14 cellular contexts compared by ENCODE assay signal in genomic region chr18:24018299-24018910, GRCh38. TPM values are rescaled to one million over a fixed set of nuclear protein-coding genes. Genes with fewer than 3 reads are reported as not detected.
DNase-seq lines count a peak whose midpoint lies in the region; ATAC-seq, FAIRE-seq and TF ChIP-seq lines count a peak whose summit lies in the region.
"Had no signal": no experiment of that assay in that cellular context is flagged by ENCODE, and none has a peak within 500 bp of the region (broad histone marks: within the 10 kb centered on the region; RNA-seq: fewer than 3 reads in every experiment).

No MANE protein-coding gene starts in this region.

- no peaks in the 10 kb centered on the region for H3K9me3 Mint-ChIP-seq in CD4-positive, alpha-beta memory T cell
- H3K9me3 Mint-ChIP-seq in activated CD4-positive, alpha-beta memory T cell treated with anti-CD3 and anti-CD28 coated beads, Interleukin-2, amount 10 ng/mL, durations not matched to agents 7 days and 5 days, result no peaks in the 10 kb centered on the region
- H3K9me3 Mint-ChIP-seq: neural progenitor cell had no signal

- H3K36me3 Mint-ChIP-seq in CD4-positive, alpha-beta memory T cell, result peaks cover 48 to 64% of the 10 kb centered on the region in 2 donors
- peaks cover 71% of the 10 kb centered on the region for H3K36me3 Mint-ChIP-seq in activated CD4-positive, alpha-beta memory T cell treated with anti-CD3 and anti-CD28 coated beads, Interleukin-2, amount 10 ng/mL, durations not matched to agents 7 days and 5 days (ENCODE audit: low read depth)

- intact Hi-C loops in CD4-positive, alpha-beta memory T cell (cut with micrococcal nuclease), result loop anchor here (2.0 kb wide), 1 partner anchor 38 kb away; no protein-coding TSS in a partner anchor

- H3K4me1 Mint-ChIP-seq in CD4-positive, alpha-beta memory T cell, result peaks cover 60 to 87% (median 68%) of the 10 kb centered on the region in 4 donors
- peaks cover 75% of the 10 kb centered on the region for H3K4me1 Mint-ChIP-seq in activated CD4-positive, alpha-beta memory T cell treated with anti-CD3 and anti-CD28 coated beads, Interleukin-2, amount 10 ng/mL, durations not matched to agents 7 days and 5 days

- dilution Hi-C loops in keratinocyte (cut with MboI; ENCODE audit: extremely low pct_ligation_motif_present, low sequenced_read_pairs), result no loop called here

- H3K27ac ChIP-seq in CD4-positive, alpha-beta memory T cell (ENCODE audit: low read depth, low read length), result peak overlapping the region; percentile 75
- no peak overlapping the region for H3K27ac ChIP-seq in keratinocyte (ENCODE audit: control insufficient read depth, insufficient read depth, low read length)
- H3K27ac ChIP-seq: cardiac muscle cell, neural progenitor cell, sigmoid colon, testis had no signal

- H3K4me3 Mint-ChIP-seq in CD4-positive, alpha-beta memory T cell, result peak overlapping the region; percentile 78 to 100 (median 96)
- peak overlapping the region; percentile 88 for H3K4me3 Mint-ChIP-seq in activated CD4-positive, alpha-beta memory T cell treated with anti-CD3 and anti-CD28 coated beads, Interleukin-2, amount 10 ng/mL, durations not matched to agents 7 days and 5 days
- H3K4me3 Mint-ChIP-seq: neural progenitor cell had no signal

- H3K27me3 ChIP-seq in CD4-positive, alpha-beta memory T cell (ENCODE audit: insufficient read depth, low read length), result no peaks in the 10 kb centered on the region
- no peaks in the 10 kb centered on the region for H3K27me3 ChIP-seq in keratinocyte (ENCODE audit: control insufficient read depth, extremely low read depth, insufficient read depth, low read length)
- H3K27me3 ChIP-seq: sigmoid colon, testis had no signal

- H4K20me1 ChIP-seq in keratinocyte (ENCODE audit: control insufficient read depth, extremely low read depth, insufficient read depth, low read length), result no peaks in the 10 kb centered on the region

- ATAC-seq in HG03571 (IDR thresholded peaks at IDR 0.05; ENCODE audit: unreplicated experiment), result no peak
- ATAC-seq: left colon had no signal

- no peaks in the 10 kb centered on the region for H3K9me3 ChIP-seq in CD4-positive, alpha-beta memory T cell (ENCODE audit: control insufficient read depth in 1 of 2, low read length in 2 of 2)
- H3K9me3 ChIP-seq in keratinocyte (ENCODE audit: control insufficient read depth, low read depth, low read length), result no peaks in the 10 kb centered on the region
- H3K9me3 ChIP-seq: sigmoid colon, testis had no signal

- CTCF ChIA-PET in CD4-positive, alpha-beta memory T cell (lab: Charles Lee; ENCODE audit: partially characterized antibody), result interaction anchor here (1.6 kb wide), 1 partner anchor 12 kb away, joined by 4 read pairs; no protein-coding TSS in a partner anchor
- CTCF ChIA-PET in activated CD4-positive, alpha-beta memory T cell treated with anti-CD3 and anti-CD28 coated beads, Interleukin-2, amount 10 ng/mL, durations not matched to agents 7 days and 5 days (lab: Charles Lee), result no interaction called here

- peaks cover 19% of the 10 kb centered on the region for H3K36me3 ChIP-seq in CD4-positive, alpha-beta memory T cell (ENCODE audit: insufficient read depth, low read length)
- peaks cover 2 to 8% of the 10 kb centered on the region in 2 experiments for H3K36me3 ChIP-seq in keratinocyte (ENCODE audit: control insufficient read depth in 2 of 2, extremely low read depth in 1 of 2, insufficient read depth in 2 of 2, low read length in 2 of 2)
- H3K36me3 ChIP-seq: cardiac muscle cell, neural progenitor cell had no signal

- H3K4me2 ChIP-seq in keratinocyte (ENCODE audit: control insufficient read depth, extremely low read depth, insufficient read depth, low read depth, low read length), result no peak overlapping the region
- H3K4me2 ChIP-seq: neural progenitor cell had no signal

- POLR2A ChIA-PET in CD4-positive, alpha-beta memory T cell (lab: Charles Lee; ENCODE audit: partially characterized antibody), result interaction anchor here (0.6 to 15.2 kb wide), 6 partner anchors 19 to 89 kb away, joined by 3 to 241 read pairs (median 6); no protein-coding TSS in a partner anchor
- POLR2A ChIA-PET in activated CD4-positive, alpha-beta memory T cell treated with anti-CD3 and anti-CD28 coated beads, Interleukin-2, amount 10 ng/mL, durations not matched to agents 7 days and 5 days (lab: Charles Lee), result interaction anchor here (1.7 to 1.8 kb wide), 2 partner anchors 17 to 20 kb away, joined by 6 to 7 read pairs; no protein-coding TSS in a partner anchor

- no peak overlapping the region for H3K9ac ChIP-seq in keratinocyte (ENCODE audit: control insufficient read depth, extremely low read depth, insufficient read depth, low read length)
- H3K9ac ChIP-seq: neural progenitor cell had no signal

- peak; percentile 44; the same call in 1 of the 2 replicates for TF ChIP-seq POLR2A in GM12892 (IDR thresholded peaks at IDR 0.05; ENCODE audit: low read depth, low read length)

- no peak for TF ChIP-seq CTCF in keratinocyte (optimal IDR thresholded peaks at IDR 0.05 in 1 of 3, IDR thresholded peaks at IDR 0.05 in 1 of 3, conservative IDR thresholded peaks at IDR 0.05 in 1 of 3; ENCODE audit: extremely low read depth in 1 of 3, insufficient read depth in 2 of 3, low read length in 3 of 3)

- peak overlapping the region; percentile 6 to 50 for H3K4me3 ChIP-seq in CD4-positive, alpha-beta memory T cell (ENCODE audit: low read length in 2 of 2)
- no peak overlapping the region for H3K4me3 ChIP-seq in keratinocyte (ENCODE audit: control insufficient read depth in 2 of 3, extremely low read depth in 1 of 3, insufficient read depth in 2 of 3, low read depth in 1 of 3, low read length in 3 of 3)
- H3K4me3 ChIP-seq: cardiac muscle cell, neural progenitor cell, sigmoid colon, testis had no signal

- H3K27me3 Mint-ChIP-seq in CD4-positive, alpha-beta memory T cell, result no peaks in the 10 kb centered on the region
- H3K27me3 Mint-ChIP-seq in activated CD4-positive, alpha-beta memory T cell treated with anti-CD3 and anti-CD28 coated beads, Interleukin-2, amount 10 ng/mL, durations not matched to agents 7 days and 5 days, result no peaks in the 10 kb centered on the region

- peak in 1 of 5 donors; percentile 57 for DNase-seq in CD4-positive, alpha-beta memory T cell
- no peak for DNase-seq in GM12892 (ENCODE audit: insufficient read length)
- no peak for DNase-seq in activated CD4-positive, alpha-beta memory T cell treated with anti-CD3 and anti-CD28 coated beads, Interleukin-2, amount 10 ng/mL, durations not matched to agents 7 days and 5 days
- no peak for DNase-seq in keratinocyte (ENCODE audit: low read depth, low spot score)
- no peak for DNase-seq in NCI-H2227 treated with DMSO at 0.1 percent for 48 hours (lab: John Stamatoyannopoulos, UW)
- DNase-seq in AG08395 (ENCODE audit: low spot score), result no peak
- DNase-seq: left colon, NCI-H187, sigmoid colon, testis had no signal

- H3K9me1 ChIP-seq in keratinocyte (ENCODE audit: control insufficient read depth, extremely low read depth, insufficient read depth, low read length), result no peaks in the 10 kb centered on the region

- no peak overlapping the region for H2AFZ ChIP-seq in keratinocyte (ENCODE audit: control insufficient read depth, low read length)
- H2AFZ ChIP-seq: neural progenitor cell had no signal

- FAIRE-seq in GM12892 (lab: Jason Lieb, UNC), result peak; percentile 74
- FAIRE-seq in keratinocyte (lab: Jason Lieb, UNC), result peak; percentile 23
- FAIRE-seq: TTC549 had no signal

- peak overlapping the region; percentile 85 to 98 (median 92) for H3K27ac Mint-ChIP-seq in CD4-positive, alpha-beta memory T cell
- peak overlapping the region; percentile 83 for H3K27ac Mint-ChIP-seq in activated CD4-positive, alpha-beta memory T cell treated with anti-CD3 and anti-CD28 coated beads, Interleukin-2, amount 10 ng/mL, durations not matched to agents 7 days and 5 days
- H3K27ac Mint-ChIP-seq: neural progenitor cell had no signal

- H3K79me2 ChIP-seq in keratinocyte (ENCODE audit: control insufficient read depth, insufficient read depth, low read length), result peaks cover 58% of the 10 kb centered on the region

- peaks cover 77% of the 10 kb centered on the region for H3K4me1 ChIP-seq in CD4-positive, alpha-beta memory T cell (ENCODE audit: insufficient read depth, low read length)
- H3K4me1 ChIP-seq in keratinocyte (ENCODE audit: control insufficient read depth, extremely low read depth, insufficient read depth, low read length), result peaks cover 26% of the 10 kb centered on the region

RNA-seq across cellular contexts. Expression of gene TTC39C, which starts 3.9 kb away (rescaled TPM):
- total RNA-seq in CD4-positive, alpha-beta memory T cell, result 100 to 1,000 TPM; 168 to 180 TPM
- polyA plus RNA-seq in CD4-positive, alpha-beta memory T cell, result 100 to 1,000 TPM; 134 to 165 TPM
- polyA plus RNA-seq in GM12892 (2012; ENCODE audit: missing spikeins), result 83.9 TPM
- 10 to 100 TPM; 94.0 to 94.4 TPM for total RNA-seq in activated CD4-positive, alpha-beta memory T cell treated with anti-CD3 and anti-CD28 coated beads, Interleukin-2, amount 10 ng/mL, durations not matched to agents 7 days and 5 days
- polyA plus RNA-seq in keratinocyte, result 13.3 to 26.8 TPM (median 25.0 TPM) in 3 replicates
- 29.0 TPM for polyA plus RNA-seq in keratinocyte (2011; ENCODE audit: low read depth)
- polyA plus RNA-seq in keratinocyte (2011; cell fraction: cytosol; rRNA removed), result 15.7 and 22.9 TPM in 2 replicates
- polyA plus RNA-seq in keratinocyte (2011; cell fraction: nucleus; rRNA removed), result 14.3 and 15.3 TPM in 2 replicates
- 18.0 and 20.9 TPM in 2 replicates for polyA plus RNA-seq in keratinocyte (2012; ENCODE audit: low replicate concordance)
- 14.6 to 36.1 TPM (median 21.8 TPM) in 3 replicates for polyA minus RNA-seq in keratinocyte
- 28.2 TPM for polyA minus RNA-seq in keratinocyte (2011; cell fraction: cytosol; rRNA and poly(A)+ RNA removed)
- 17.8 and 35.6 TPM in 2 replicates for polyA minus RNA-seq in keratinocyte (2011; cell fraction: nucleus; rRNA and poly(A)+ RNA removed)

Comparison
In these comparisons a context has a peak if more than half of its experiments do, and no peak if none do; other contexts are left out.
1. H3K4me3 ChIP-seq: peak in CD4-positive, alpha-beta memory T cell (2 of 2); none in keratinocyte (0 of 3).